Comparison of ENCODE assay signal across 1 cellular context in the genomic region with DNA sequence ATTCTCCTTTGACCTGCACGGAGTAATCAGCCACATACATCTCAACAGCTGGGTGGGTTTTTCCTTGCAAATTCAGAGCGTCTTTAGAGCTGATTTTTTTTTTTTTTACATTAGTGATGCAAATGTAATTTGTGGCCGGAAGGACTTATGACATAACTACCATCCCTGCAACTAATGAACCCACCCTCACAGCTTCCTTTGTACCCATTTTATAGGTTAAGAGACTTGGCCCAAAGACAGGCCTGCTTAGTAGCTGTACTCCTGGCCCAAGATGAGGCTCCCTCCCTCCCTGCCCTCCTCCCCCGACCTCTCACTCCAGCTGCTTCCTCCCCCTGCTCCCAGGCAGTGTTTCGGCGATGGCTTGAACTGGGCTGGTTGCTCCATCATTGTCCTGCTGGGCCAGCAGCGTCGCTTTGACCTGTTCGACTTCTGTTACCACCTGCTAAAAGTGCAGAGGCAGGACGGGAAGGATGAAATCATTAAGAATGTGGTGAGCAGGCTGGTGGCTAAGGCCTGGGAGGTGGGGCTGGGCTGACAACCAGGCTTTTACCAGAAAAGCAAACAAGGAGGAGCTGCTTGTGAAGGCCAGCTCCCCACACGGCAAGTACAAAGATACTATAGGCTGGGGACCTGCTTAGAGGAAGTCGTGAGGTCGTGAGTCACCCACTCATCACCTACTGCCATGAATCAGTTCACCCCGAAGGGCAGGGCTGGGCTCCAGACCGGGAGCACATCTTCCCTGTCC.
TF ChIP-seq lines count a peak whose summit lies in the region.

No MANE protein-coding gene starts in this region.

TF ChIP-seq in IMR-90, 13 proteins besides CTCF, POLR2A, EP300 and RAD21:
- TF ChIP-seq MAFK (IDR thresholded peaks at IDR 0.05; ENCODE audit: low read depth, low read length) (peak; percentile 33; the same call in 1 of the 2 replicates), MXI1 (IDR thresholded peaks at IDR 0.05; ENCODE audit: borderline replicate concordance, low read depth, low read length) (no peak), BHLHE40 (IDR thresholded peaks at IDR 0.05; ENCODE audit: low read depth, low read length) (0 out of 2 replicates have a peak, but pooled peaks have one; percentile 6), RCOR1 (IDR thresholded peaks at IDR 0.05; ENCODE audit: insufficient replicate concordance, low read length) (peak; percentile 69), FOS (IDR thresholded peaks at IDR 0.05; ENCODE audit: low read depth, low read length) (peak; percentile 71), MAZ (IDR thresholded peaks at IDR 0.05; ENCODE audit: borderline replicate concordance, low read depth, low read length) (no peak), CEBPB (IDR thresholded peaks at IDR 0.05; ENCODE audit: low read depth, low read length) (0 out of 2 replicates have a peak, but pooled peaks have one; percentile 14)
